8 cellular contexts compared by ENCODE assay signal in genomic region chr2:172735646-172736418, GRCh38. TPM values are rescaled to one million over a fixed set of nuclear protein-coding genes. Genes with fewer than 3 reads are reported as not detected.
DNase-seq lines count a peak whose midpoint lies in the region; ATAC-seq and TF ChIP-seq lines count a peak whose summit lies in the region.

RAPGEF4 (plus strand) TSS chr2:172735845; CDS start chr2:172735984, 139 bp downstream.

- H3K36me3 ChIP-seq in right atrium auricular region (no peaks in the 10 kb centered on the region), gastrocnemius medialis (no peaks in the 10 kb centered on the region)

- no peak for TF ChIP-seq POLR2A in gastrocnemius medialis (IDR thresholded peaks at IDR 0.05)

- TF ChIP-seq CTCF in GM13976 (IDR thresholded peaks at IDR 0.05; ENCODE audit: borderline replicate concordance, control extremely low read depth, extremely low read depth, insufficient read depth, missing control alignments) (no peak), right atrium auricular region (IDR thresholded peaks at IDR 0.05) (no peak), gastrocnemius medialis (IDR thresholded peaks at IDR 0.05 in 4 of 5, conservative IDR thresholded peaks at IDR 0.05 in 1 of 5) (no peak)

- H3K27ac ChIP-seq in right atrium auricular region (peak within 1 kb of the TSS; percentile 29 to 38), gastrocnemius medialis (no peak within 1 kb of the TSS)

- H3K9me3 ChIP-seq in right atrium auricular region, result no peaks in the 10 kb centered on the region
- no peaks in the 10 kb centered on the region for H3K9me3 ChIP-seq in gastrocnemius medialis

- intact Hi-C loops in gastrocnemius medialis (cut with DNase I; ENCODE audit: low total_unique reads), result no loop called here

- H3K27me3 ChIP-seq in right atrium auricular region (no peaks in the 10 kb centered on the region), gastrocnemius medialis (peaks cover 21 to 52% (median 31%) of the 10 kb centered on the region in 3 donors)

- ATAC-seq in gastrocnemius medialis (no peak), GM21825 (IDR thresholded peaks at IDR 0.05; ENCODE audit: unreplicated experiment) (no peak), HG03159 (IDR thresholded peaks at IDR 0.05; ENCODE audit: unreplicated experiment) (no peak)

- peak within 1 kb of the TSS; percentile 61 to 63 for H3K4me3 ChIP-seq in right atrium auricular region
- H3K4me3 ChIP-seq in gastrocnemius medialis, result peak within 1 kb of the TSS in 3 of 4 donors; percentile 37 to 44 (median 43)

- in situ Hi-C loops in GM13976 (cut with MboI; ENCODE audit: low sequenced_read_pairs, unreplicated experiment), result no loop called here
- in situ Hi-C loops in gastrocnemius medialis (cut with MboI; ENCODE audit: low sequenced_read_pairs in 4 of 4), result no loop called here

- peak; percentile 36 for DNase-seq in 8988T
- peak; percentile 40 for DNase-seq in GM13976 (ENCODE audit: low spot score)
- DNase-seq in activated naive CD4-positive, alpha-beta T cell treated with anti-CD3 and anti-CD28 coated beads, Interleukin-2, amount 50 U/mL, for 16 hours, result peak; percentile 12
- no peak for DNase-seq in right atrium auricular region (ENCODE audit: low spot score)
- no peak for DNase-seq in gastrocnemius medialis
- no peak for DNase-seq in activated effector memory CD4-positive, alpha-beta T cell treated with anti-CD3 and anti-CD28 coated beads, Interleukin-2, amount 50 U/mL, for 16 hours

- H3K4me1 ChIP-seq in right atrium auricular region (no peaks in the 10 kb centered on the region), gastrocnemius medialis (no peaks in the 10 kb centered on the region)

RNA-seq across cellular contexts. Expression of gene RAPGEF4, which starts in this region (rescaled TPM):
- total RNA-seq in right atrium auricular region (10 to 100 TPM in 1 of 2 donors, 1 to 10 TPM in 1; 6.2 to 14.1 TPM), gastrocnemius medialis (1 to 10 TPM; 1.4 to 5.5 (median 1.8) TPM)

Comparison
In these comparisons a context has a peak if more than half of its experiments do, and no peak if none do; other contexts are left out.
1. DNase-seq: peak in 8988T (single experiment), GM13976 (single experiment) and activated naive CD4-positive, alpha-beta T cell treated with anti-CD3 and anti-CD28 coated beads, Interleukin-2, amount 50 U/mL, for 16 hours (single experiment); none in right atrium auricular region (single experiment), gastrocnemius medialis (0 of 2) and activated effector memory CD4-positive, alpha-beta T cell treated with anti-CD3 and anti-CD28 coated beads, Interleukin-2, amount 50 U/mL, for 16 hours (single experiment).
2. H3K27ac ChIP-seq: peak in right atrium auricular region (2 of 2); none in gastrocnemius medialis (0 of 4).